Comparison of ENCODE assay signal across 8 cellular contexts in the genomic region with DNA sequence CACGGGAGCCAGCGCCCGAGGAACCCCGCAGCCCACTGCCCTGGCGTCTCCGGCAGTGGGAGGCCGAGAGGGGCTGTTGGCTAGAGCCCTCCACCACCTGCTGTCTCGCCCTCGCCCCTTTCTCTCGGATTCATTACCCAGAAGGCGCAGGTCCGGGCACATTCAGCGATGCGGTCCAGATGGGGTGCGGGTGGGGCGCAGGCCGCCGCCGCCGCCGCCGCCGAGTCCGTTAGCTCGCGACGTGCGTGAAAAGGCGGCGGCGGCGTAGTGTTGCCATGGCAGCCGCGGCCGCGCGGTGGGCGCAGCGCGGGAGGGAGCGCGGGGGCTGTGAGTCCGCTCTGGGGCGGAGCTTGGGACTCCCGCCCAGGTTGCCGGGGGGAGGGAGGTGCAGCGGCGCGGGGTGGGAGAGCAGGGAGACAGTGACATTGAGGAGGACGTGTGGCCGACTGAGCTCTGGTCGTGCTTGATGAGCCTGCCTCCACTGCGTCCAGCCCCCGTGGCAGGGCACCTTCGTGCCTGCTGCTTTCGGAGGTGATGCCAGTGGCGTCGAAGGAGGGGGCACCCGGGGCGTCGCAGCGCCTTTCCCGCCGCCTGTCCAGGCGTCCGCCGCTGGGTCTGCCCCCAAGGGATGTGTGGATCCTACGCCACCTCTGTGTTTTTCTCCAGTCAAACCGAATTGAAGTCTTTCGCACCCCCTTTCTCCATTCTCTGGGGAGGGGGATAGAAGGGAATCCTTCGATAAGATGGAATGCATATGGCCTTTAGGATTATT.
DNase-seq lines count a peak whose midpoint lies in the region; ATAC-seq lines count a peak whose summit lies in the region.

A gene (minus strand): TSS at position 358 of the 772 bp plus-strand sequence. CDS start 23,774 bp downstream, outside the sequence.

- peak; percentile 88 for DNase-seq in AG08396 (ENCODE audit: low spot score)
- DNase-seq in NCI-H2227 (lab: John Stamatoyannopoulos, UW; ENCODE audit: unreplicated experiment): peak; percentile 91
- peak; percentile 68 to 84 for DNase-seq in cerebellar nuclear complex (lab: John Stamatoyannopoulos, UW)
- peak; percentile 75 for DNase-seq in kidney tubule cell (ENCODE audit: low spot score)
- peak; percentile 29 to 33 for DNase-seq in stimulated activated CD4-positive, alpha-beta T cell treated with anti-CD3 and anti-CD28 coated beads, Interleukin-1b, Interleukin-23, amount 100 ng/mL, for 1 hour (ENCODE audit: low read depth in 2 of 2)

- ATAC-seq in GM18867 (IDR thresholded peaks at IDR 0.05; ENCODE audit: unreplicated experiment) (peak; percentile 62), HG03097 (IDR thresholded peaks at IDR 0.05; ENCODE audit: low FRiP score, unreplicated experiment) (peak; percentile 42)
- peak; percentile 63 to 67 for ATAC-seq in activated CD4-positive, CD25-positive, alpha-beta regulatory T cell treated with anti-CD3 and anti-CD28 coated beads, Interleukin-2, amount 50 U/mL, for 24 hours

Comparison
In these comparisons a context has a peak if more than half of its experiments do, and no peak if none do; other contexts are left out.
1. Peak in every context shown above with its lines: DNase-seq and ATAC-seq.
2. DNase-seq: peak in every context shown above with its lines; median percentile 91 in NCI-H2227; 88 in AG08396; 76 in cerebellar nuclear complex; 75 in kidney tubule cell; 31 in stimulated activated CD4-positive, alpha-beta T cell treated with anti-CD3 and anti-CD28 coated beads, Interleukin-1b, Interleukin-23, amount 100 ng/mL, for 1 hour.